ENCODE assay signal across 15 cellular contexts in genomic region chr16:23351360-23351759, GRCh38. TPM values are rescaled to one million over a fixed set of nuclear protein-coding genes. Genes with fewer than 3 reads are reported as not detected.
DNase-seq lines count a peak whose midpoint lies in the region; ATAC-seq and TF ChIP-seq lines count a peak whose summit lies in the region.
"Had no signal": no experiment of that assay in that cellular context is flagged by ENCODE, and none has a peak within 500 bp of the region (broad histone marks: within the 10 kb centered on the region; RNA-seq: fewer than 3 reads in every experiment).

No MANE protein-coding gene starts in this region.

- no peak for ATAC-seq in HG02981 (IDR thresholded peaks at IDR 0.05; ENCODE audit: unreplicated experiment)

- no peaks in the 10 kb centered on the region for H3K4me1 ChIP-seq in HEK293 (ENCODE audit: control insufficient read depth, insufficient read depth, low read length)
- H3K4me1 ChIP-seq in prostate gland (replicated peaks) = no peaks in the 10 kb centered on the region
- H3K4me1 ChIP-seq in SJCRH30 = no peaks in the 10 kb centered on the region
- H3K4me1 ChIP-seq: BE2C had no signal

- no peak for TF ChIP-seq CTCF in HEK293 (tag by site-specific recombination; IDR thresholded peaks at IDR 0.05)
- no peak for TF ChIP-seq CTCF in VCaP (conservative IDR thresholded peaks at IDR 0.05)
- no peak for TF ChIP-seq CTCF in prostate gland (IDR thresholded peaks at IDR 0.05)

- in situ Hi-C loops in KBM-7 (cut with MboI; ENCODE audit: low pct_unique_long_range_greater_than_20kb, low sequenced_read_pairs) = no loop called here

- H3K36me3 ChIP-seq in HEK293 (ENCODE audit: control insufficient read depth in 2 of 2, insufficient read depth in 1 of 2, low read length in 2 of 2) = no peaks in the 10 kb centered on the region
- H3K36me3 ChIP-seq in prostate gland = no peaks in the 10 kb centered on the region
- no peaks in the 10 kb centered on the region for H3K36me3 ChIP-seq in SJCRH30
- H3K36me3 ChIP-seq: BE2C had no signal

- CTCF ChIA-PET in HEK293 (lab: Yijun Ruan, JAX) = interaction anchor here (0.6 kb wide), 1 partner anchor 61 kb away, joined by 3 read pairs; no protein-coding TSS in a partner anchor

- no peak for TF ChIP-seq POLR2A in prostate gland (IDR thresholded peaks at IDR 0.05)

- H3K27me3 ChIP-seq in prostate gland (replicated peaks; ENCODE audit: insufficient read depth) (peaks cover 8% of the 10 kb centered on the region), SJCRH30 (no peaks in the 10 kb centered on the region)
- H3K27me3 ChIP-seq: BE2C had no signal

- H3K4me3 ChIP-seq in HEK293 (ENCODE audit: low read depth, low read length) (no peak overlapping the region), prostate gland (no peak overlapping the region), SJCRH30 (no peak overlapping the region)

- intact Hi-C loops in prostate gland (cut with DNase I) = no loop called here

- no peak overlapping the region for H3K27ac ChIP-seq in HEK293 (ENCODE audit: extremely low read depth, low read depth, low read length)
- H3K27ac ChIP-seq in VCaP = peak overlapping the region; percentile 56
- H3K27ac ChIP-seq in prostate gland = no peak overlapping the region
- H3K27ac ChIP-seq in substantia nigra (ENCODE audit: low read depth, low read length, poor library complexity, severe bottlenecking) = no peak overlapping the region
- H3K27ac ChIP-seq in SJCRH30 = no peak overlapping the region

- POLR2A ChIA-PET in HEK293 (lab: Yijun Ruan, JAX) = no interaction called here

- H3K9me3 ChIP-seq in HEK293 (ENCODE audit: control insufficient read depth, insufficient read depth, low read depth, low read length) (no peaks in the 10 kb centered on the region), prostate gland (no peaks in the 10 kb centered on the region), SJCRH30 (replicated peaks) (no peaks in the 10 kb centered on the region)
- H3K9me3 ChIP-seq: BE2C had no signal

- 55% methylated on average over 5 of the region's 5 CpGs for WGBS in prostate gland

- DNase-seq in NCI-H1092 (lab: John Stamatoyannopoulos, UW) (peak; percentile 29), prostate gland (ENCODE audit: low spot score) (peak; percentile 76), substantia nigra (lab: John Stamatoyannopoulos, UW) (no peak), SJCRH30 (no peak), KBM-7 (no peak)
- DNase-seq: BE2C, DMS 273 treated with DMSO at 0.1 percent for 48 hours, H7, NCI-H187, NCI-H2171, NCI-H524 had no signal

TF ChIP-seq in HEK293, 187 proteins besides CTCF, POLR2A, EP300 and RAD21:
- TF ChIP-seq, protein P1, sequence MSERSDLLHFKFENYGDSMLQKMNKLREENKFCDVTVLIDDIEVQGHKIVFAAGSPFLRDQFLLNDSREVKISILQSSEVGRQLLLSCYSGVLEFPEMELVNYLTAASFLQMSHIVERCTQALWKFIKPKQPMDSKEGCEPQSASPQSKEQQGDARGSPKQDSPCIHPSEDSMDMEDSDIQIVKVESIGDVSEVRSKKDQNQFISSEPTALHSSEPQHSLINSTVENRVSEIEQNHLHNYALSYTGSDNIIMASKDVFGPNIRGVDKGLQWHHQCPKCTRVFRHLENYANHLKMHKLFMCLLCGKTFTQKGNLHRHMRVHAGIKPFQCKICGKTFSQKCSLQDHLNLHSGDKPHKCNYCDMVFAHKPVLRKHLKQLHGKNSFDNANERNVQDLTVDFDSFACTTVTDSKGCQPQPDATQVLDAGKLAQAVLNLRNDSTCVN (tag by site-specific recombination; optimal IDR thresholded peaks at IDR 0.05) = no peak
- TF ChIP-seq REST (tag by site-specific recombination; IDR thresholded peaks at IDR 0.05) = peak; percentile 52; the same call in 1 of the 2 replicates

RNA-seq across cellular contexts. Expression of gene SCNN1B, which starts 49.3 kb away (rescaled TPM):
- 10 to 100 TPM in 1 of 2 donors, 1 to 10 TPM in 1; 9.2 to 11.8 TPM for total RNA-seq in prostate gland
- not detected in 2 replicates for total RNA-seq in SJCRH30 (2014; rRNA removed; shearing (Covaris generic))
- total RNA-seq: HT1080 had no signal

Comparison
In these comparisons a context has a peak if more than half of its experiments do, and no peak if none do; other contexts are left out.
1. DNase-seq: peak in NCI-H1092 (single experiment) and prostate gland (single experiment); none in substantia nigra (0 of 49), SJCRH30 (0 of 2) and KBM-7 (single experiment).
2. RNA of gene SCNN1B, which starts 49.3 kb away (total RNA-seq): 9.2 to 11.8 TPM in prostate gland; not detected in SJCRH30; every median in the first group is over 10 times any median in the second.